In the genomic region with DNA sequence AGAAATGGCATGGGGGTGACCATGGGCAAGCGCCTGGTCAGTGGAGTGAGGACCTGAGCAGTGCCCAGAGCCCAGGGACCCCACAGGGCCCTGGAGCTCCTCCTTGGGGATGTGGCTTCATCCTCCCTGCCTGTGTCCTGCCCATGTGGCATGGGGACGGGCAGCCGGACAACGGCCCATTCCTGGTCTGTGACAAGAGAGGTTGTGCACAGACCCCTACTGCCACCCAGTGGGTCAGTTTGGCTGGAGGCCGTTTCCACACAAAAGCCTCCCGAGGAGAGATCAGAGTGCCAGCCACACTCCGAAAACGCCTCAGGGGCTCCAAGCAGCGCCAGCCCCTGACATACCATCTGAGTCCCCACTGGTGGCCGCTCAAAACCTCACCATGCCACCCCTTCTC, we compare ENCODE assay signal across 2 cellular contexts.
TF ChIP-seq lines count a peak whose summit lies in the region.

No MANE protein-coding gene starts in this region.

TF ChIP-seq in Ishikawa, 13 proteins besides CTCF, POLR2A, EP300 and RAD21:
- TF ChIP-seq CREB1 (IDR thresholded peaks at IDR 0.05; ENCODE audit: low read depth) = no peak
- no peak for TF ChIP-seq ZBTB7A (IDR thresholded peaks at IDR 0.05; ENCODE audit: low read depth)
- TF ChIP-seq TCF12 (IDR thresholded peaks at IDR 0.05; ENCODE audit: low read depth) = no peak
- TF ChIP-seq EGR1 (IDR thresholded peaks at IDR 0.05) = no peak
- no peak for TF ChIP-seq YY1 (IDR thresholded peaks at IDR 0.05; ENCODE audit: low read depth)
- no peak for TF ChIP-seq USF1 (IDR thresholded peaks at IDR 0.05)
- no peak for TF ChIP-seq NFIC (IDR thresholded peaks at IDR 0.05)
- TF ChIP-seq FOXM1 (IDR thresholded peaks at IDR 0.05; ENCODE audit: borderline replicate concordance, low read depth) = no peak
- TF ChIP-seq TEAD4 (IDR thresholded peaks at IDR 0.05) = no peak
- TF ChIP-seq, protein P1, sequence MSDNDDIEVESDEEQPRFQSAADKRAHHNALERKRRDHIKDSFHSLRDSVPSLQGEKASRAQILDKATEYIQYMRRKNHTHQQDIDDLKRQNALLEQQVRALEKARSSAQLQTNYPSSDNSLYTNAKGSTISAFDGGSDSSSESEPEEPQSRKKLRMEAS (IDR thresholded peaks at IDR 0.05) = no peak
- TF ChIP-seq TAF1 (IDR thresholded peaks at IDR 0.05; ENCODE audit: low read depth) = no peak
- TF ChIP-seq, protein P2, sequence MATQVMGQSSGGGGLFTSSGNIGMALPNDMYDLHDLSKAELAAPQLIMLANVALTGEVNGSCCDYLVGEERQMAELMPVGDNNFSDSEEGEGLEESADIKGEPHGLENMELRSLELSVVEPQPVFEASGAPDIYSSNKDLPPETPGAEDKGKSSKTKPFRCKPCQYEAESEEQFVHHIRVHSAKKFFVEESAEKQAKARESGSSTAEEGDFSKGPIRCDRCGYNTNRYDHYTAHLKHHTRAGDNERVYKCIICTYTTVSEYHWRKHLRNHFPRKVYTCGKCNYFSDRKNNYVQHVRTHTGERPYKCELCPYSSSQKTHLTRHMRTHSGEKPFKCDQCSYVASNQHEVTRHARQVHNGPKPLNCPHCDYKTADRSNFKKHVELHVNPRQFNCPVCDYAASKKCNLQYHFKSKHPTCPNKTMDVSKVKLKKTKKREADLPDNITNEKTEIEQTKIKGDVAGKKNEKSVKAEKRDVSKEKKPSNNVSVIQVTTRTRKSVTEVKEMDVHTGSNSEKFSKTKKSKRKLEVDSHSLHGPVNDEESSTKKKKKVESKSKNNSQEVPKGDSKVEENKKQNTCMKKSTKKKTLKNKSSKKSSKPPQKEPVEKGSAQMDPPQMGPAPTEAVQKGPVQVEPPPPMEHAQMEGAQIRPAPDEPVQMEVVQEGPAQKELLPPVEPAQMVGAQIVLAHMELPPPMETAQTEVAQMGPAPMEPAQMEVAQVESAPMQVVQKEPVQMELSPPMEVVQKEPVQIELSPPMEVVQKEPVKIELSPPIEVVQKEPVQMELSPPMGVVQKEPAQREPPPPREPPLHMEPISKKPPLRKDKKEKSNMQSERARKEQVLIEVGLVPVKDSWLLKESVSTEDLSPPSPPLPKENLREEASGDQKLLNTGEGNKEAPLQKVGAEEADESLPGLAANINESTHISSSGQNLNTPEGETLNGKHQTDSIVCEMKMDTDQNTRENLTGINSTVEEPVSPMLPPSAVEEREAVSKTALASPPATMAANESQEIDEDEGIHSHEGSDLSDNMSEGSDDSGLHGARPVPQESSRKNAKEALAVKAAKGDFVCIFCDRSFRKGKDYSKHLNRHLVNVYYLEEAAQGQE (IDR thresholded peaks at IDR 0.05; ENCODE audit: low read depth) = no peak
- TF ChIP-seq CEBPB (IDR thresholded peaks at IDR 0.05) = no peak

TF ChIP-seq in K562, 482 proteins besides CTCF, POLR2A, EP300 and RAD21:
- TF ChIP-seq E2F8 (IDR thresholded peaks at IDR 0.05; ENCODE audit: low read depth, partially characterized antibody) (no peak), SMC3 (conservative IDR thresholded peaks at IDR 0.05; ENCODE audit: insufficient read depth, low read depth, low read length) (peak; percentile 38; the same call in 1 of the 2 replicates), PHB (CRISPR knock-in tag; IDR thresholded peaks at IDR 0.05) (no peak)
